In genomic region chr19:8001995-8002849, GRCh38 we compare ENCODE assay signal across 1 cellular context.
TF ChIP-seq lines count a peak whose summit lies in the region.

No MANE protein-coding gene starts in this region.

TF ChIP-seq in K562, 482 proteins besides CTCF, POLR2A, EP300 and RAD21 (continued from another document and continues in another):
- TF ChIP-seq ATF4 (CRISPR knock-in tag; IDR thresholded peaks at IDR 0.05) (no peak), ZNF592 (IDR thresholded peaks at IDR 0.05) (no peak), ELF1 (tag; IDR thresholded peaks at IDR 0.05) (no peak), THRAP3 (IDR thresholded peaks at IDR 0.05; ENCODE audit: borderline replicate concordance) (no peak), PTBP1 (IDR thresholded peaks at IDR 0.05; ENCODE audit: low read depth, low read length) (no peak), PHTF2 (CRISPR knock-in tag; IDR thresholded peaks at IDR 0.05) (no peak), FOXA3 (CRISPR knock-in tag; conservative IDR thresholded peaks at IDR 0.05 in 1 of 2, IDR thresholded peaks at IDR 0.05 in 1 of 2) (peak in 1 of 2 experiments; percentile 56; a peak in 1 of 4 replicates), ZHX1 (conservative IDR thresholded peaks at IDR 0.05; ENCODE audit: low read length) (0 out of 2 replicates have a peak, but pooled peaks have one; percentile 29), PKNOX1 (IDR thresholded peaks at IDR 0.05) (peak; percentile 65), ZNF740 (CRISPR knock-in tag; IDR thresholded peaks at IDR 0.05) (no peak), ZNF740 (tag; IDR thresholded peaks at IDR 0.05) (no peak), ZNF696 (CRISPR knock-in tag; conservative IDR thresholded peaks at IDR 0.05) (no peak), MTA3 (IDR thresholded peaks at IDR 0.05; ENCODE audit: borderline replicate concordance) (0 out of 2 replicates have a peak, but pooled peaks have one; percentile 47), MLX (CRISPR knock-in tag; conservative IDR thresholded peaks at IDR 0.05) (no peak), BRF2 (IDR thresholded peaks at IDR 0.05; ENCODE audit: borderline replicate concordance, insufficient read depth, insufficient read length) (no peak), CHD4 (IDR thresholded peaks at IDR 0.05; ENCODE audit: insufficient read depth, insufficient replicate concordance, low read depth, low read length, poor library complexity, severe bottlenecking) (no peak), ZNF780A (CRISPR knock-in tag; IDR thresholded peaks at IDR 0.05) (no peak), PURB (CRISPR knock-in tag; IDR thresholded peaks at IDR 0.05; ENCODE audit: low read depth) (no peak), NEUROD1 (IDR thresholded peaks at IDR 0.05; ENCODE audit: borderline replicate concordance, low read depth, low read length, partially characterized antibody) (peak; percentile 16), BRCA1 (IDR thresholded peaks at IDR 0.05) (no peak), BRCA1 (CRISPR knock-in tag; IDR thresholded peaks at IDR 0.05) (no peak), E2F1 (CRISPR knock-in tag; IDR thresholded peaks at IDR 0.05) (no peak), ATF6 (CRISPR knock-in tag; IDR thresholded peaks at IDR 0.05) (no peak), POLR2AphosphoS5 (IDR thresholded peaks at IDR 0.05; ENCODE audit: control insufficient read depth, insufficient read depth, low read depth, low read length) (no peak), ZMIZ1 (IDR thresholded peaks at IDR 0.05; ENCODE audit: low read depth in 2 of 2, low read length in 2 of 2) (0 out of 4 replicates have a peak, but pooled peaks of 1 of the 2 experiments have one; percentile 33), ZNF589 (CRISPR knock-in tag; IDR thresholded peaks at IDR 0.05; ENCODE audit: low read depth) (no peak), U2AF1 (optimal IDR thresholded peaks at IDR 0.05; ENCODE audit: low read depth, low read length) (no peak), EHMT2 (IDR thresholded peaks at IDR 0.05) (no peak), COPS2 (conservative IDR thresholded peaks at IDR 0.05) (no peak), CTCFL (IDR thresholded peaks at IDR 0.05; ENCODE audit: borderline replicate concordance, insufficient read depth, low read depth, low read length, poor library complexity, severe bottlenecking) (peak; percentile 86), TFAP4 (CRISPR knock-in tag; IDR thresholded peaks at IDR 0.05; ENCODE audit: borderline replicate concordance) (peak; percentile 78; the same call in 1 of the 2 replicates), POLR2H (tag; IDR thresholded peaks at IDR 0.05; ENCODE audit: low read depth) (no peak), CBX8 (IDR thresholded peaks at IDR 0.05; ENCODE audit: borderline replicate concordance, extremely low read depth, low read depth, low read length, poor library complexity, severe bottlenecking) (no peak), L3MBTL2 (IDR thresholded peaks at IDR 0.05) (peak; percentile 65)
